2 cellular contexts compared by ENCODE assay signal in the genomic region with DNA sequence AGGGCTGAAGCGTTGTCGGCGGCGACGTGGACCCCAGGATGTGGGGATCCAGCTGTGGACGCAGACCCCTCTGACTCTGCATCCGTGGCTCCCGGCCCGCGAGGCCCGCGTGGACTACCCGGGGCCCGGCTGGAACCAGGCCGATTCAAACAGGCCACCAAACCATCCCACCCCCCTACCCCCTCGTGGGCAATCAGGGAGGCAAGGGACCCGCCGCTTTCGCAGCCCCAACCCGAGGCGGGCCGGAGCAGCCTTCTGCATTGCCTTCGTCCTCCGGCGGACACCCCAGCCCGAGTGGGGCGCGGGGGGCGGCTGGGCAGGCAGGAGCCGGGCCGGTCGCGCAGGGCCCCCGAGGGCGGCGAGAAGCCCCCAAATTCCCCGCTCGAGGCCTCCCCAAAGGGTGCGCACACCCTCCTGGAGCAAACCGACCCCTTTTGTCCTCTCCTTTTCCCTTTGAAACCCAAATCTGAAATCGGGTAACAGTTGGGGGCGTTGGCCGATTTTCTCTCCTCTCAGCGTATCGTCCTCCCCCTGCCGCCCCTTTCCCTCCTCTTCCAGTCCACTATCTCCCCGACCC.
TF ChIP-seq lines count a peak whose summit lies in the region.

No MANE protein-coding gene starts in this region.

TF ChIP-seq in A549, 52 proteins besides CTCF, POLR2A, EP300 and RAD21 (continued from another document):
- TF ChIP-seq ELK1 (IDR thresholded peaks at IDR 0.05; ENCODE audit: low read depth, low read length): no peak
- no peak for TF ChIP-seq REST (IDR thresholded peaks at IDR 0.05)
- TF ChIP-seq RARB (CRISPR knock-in tag; IDR thresholded peaks at IDR 0.05): no peak
- TF ChIP-seq NFE2L2 (conservative IDR thresholded peaks at IDR 0.05; ENCODE audit: low read length): no peak
- no peak for TF ChIP-seq USF2 (IDR thresholded peaks at IDR 0.05)
- no peak for TF ChIP-seq SMC3 (IDR thresholded peaks at IDR 0.05)
- no peak for TF ChIP-seq EHF (CRISPR knock-in tag; IDR thresholded peaks at IDR 0.05)
- no peak for TF ChIP-seq HOXB13 (CRISPR knock-in tag; IDR thresholded peaks at IDR 0.05; ENCODE audit: low read depth)
- TF ChIP-seq MYC (IDR thresholded peaks at IDR 0.05; ENCODE audit: borderline replicate concordance, low read length): no peak
- TF ChIP-seq TFCP2L1 (CRISPR knock-in tag; IDR thresholded peaks at IDR 0.05): no peak
- TF ChIP-seq HOXB5 (CRISPR knock-in tag; IDR thresholded peaks at IDR 0.05): no peak
- no peak for TF ChIP-seq CHD4 (IDR thresholded peaks at IDR 0.05; ENCODE audit: borderline replicate concordance)

TF ChIP-seq in GM23338, 12 proteins besides CTCF, POLR2A, EP300 and RAD21 (continued from another document):
- TF ChIP-seq REST (IDR thresholded peaks at IDR 0.05; ENCODE audit: unreplicated experiment): no peak
